In the genomic region with DNA sequence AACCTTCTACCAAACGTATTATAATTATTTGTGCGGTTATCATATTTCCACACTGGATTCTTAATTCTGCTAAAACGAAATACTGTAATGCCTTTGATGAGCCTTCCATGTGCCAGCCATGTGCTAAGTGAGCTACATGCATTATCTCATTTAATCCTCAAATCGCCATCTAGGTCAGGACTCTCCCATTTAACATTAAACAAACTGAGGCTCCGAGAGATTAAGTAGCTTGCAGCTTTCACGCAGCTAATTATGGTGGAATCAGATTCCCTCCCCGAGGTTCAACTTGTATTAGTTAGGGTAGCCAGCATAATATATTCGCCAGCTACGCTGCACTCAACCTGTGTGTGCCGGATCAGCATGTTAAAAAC, we compare ENCODE assay signal across 8 cellular contexts. TPM values are rescaled to one million over a fixed set of nuclear protein-coding genes. Genes with fewer than 3 reads are reported as not detected.
DNase-seq lines count a peak whose midpoint lies in the region; ATAC-seq and TF ChIP-seq lines count a peak whose summit lies in the region.

No MANE protein-coding gene starts in this region.

- no peaks in the 10 kb centered on the region for H3K36me3 Mint-ChIP-seq in activated T-cell treated with anti-CD3 and anti-CD28 coated beads, Interleukin-2, amount 50 U/mL, for 24 hours (ENCODE audit: low read depth)
- H3K36me3 Mint-ChIP-seq in endothelial cell (ENCODE audit: low read depth, unreplicated experiment) = no peaks in the 10 kb centered on the region

- TF ChIP-seq CTCF in endothelial cell (IDR thresholded peaks at IDR 0.05; ENCODE audit: unreplicated experiment) = no peak

- peaks cover 16% of the 10 kb centered on the region for H3K4me1 ChIP-seq in SJCRH30
- H3K4me1 ChIP-seq in skeletal muscle tissue (ENCODE audit: control insufficient read depth in 3 of 3, insufficient read depth in 3 of 3, low read length in 3 of 3) = peaks cover 7 to 14% (median 13%) of the 10 kb centered on the region in 3 donors

- no peak for ATAC-seq in HG02678 (IDR thresholded peaks at IDR 0.05; ENCODE audit: unreplicated experiment)

- peak overlapping the region in 1 of 3 donors; percentile 35 for H3K9ac ChIP-seq in skeletal muscle tissue (ENCODE audit: low read depth in 1 of 3, low read length in 3 of 3)

- peaks cover 25% of the 10 kb centered on the region for H3K27me3 Mint-ChIP-seq in activated T-cell treated with anti-CD3 and anti-CD28 coated beads, Interleukin-2, amount 50 U/mL, for 24 hours
- H3K27me3 Mint-ChIP-seq in endothelial cell (ENCODE audit: unreplicated experiment) = peaks cover 15% of the 10 kb centered on the region

- H3K27ac Mint-ChIP-seq in activated T-cell treated with anti-CD3 and anti-CD28 coated beads, Interleukin-2, amount 50 U/mL, for 24 hours = no peak overlapping the region
- no peak overlapping the region for H3K27ac Mint-ChIP-seq in endothelial cell (ENCODE audit: unreplicated experiment)

- H3K9me3 ChIP-seq in SJCRH30 (replicated peaks) = no peaks in the 10 kb centered on the region
- no peaks in the 10 kb centered on the region for H3K9me3 ChIP-seq in skeletal muscle tissue (ENCODE audit: control insufficient read depth in 3 of 3, low read length in 3 of 3)

- H3K4me3 Mint-ChIP-seq in activated T-cell treated with anti-CD3 and anti-CD28 coated beads, Interleukin-2, amount 50 U/mL, for 24 hours = peak overlapping the region; percentile 84
- peak overlapping the region; percentile 81 for H3K4me3 Mint-ChIP-seq in endothelial cell (ENCODE audit: unreplicated experiment)

- H3K27me3 ChIP-seq in SJCRH30 (no peaks in the 10 kb centered on the region), skeletal muscle tissue (ENCODE audit: control insufficient read depth in 3 of 3, insufficient read depth in 3 of 3, low read length in 3 of 3) (peaks cover 7 to 15% (median 11%) of the 10 kb centered on the region in 3 donors)

- H3K27ac ChIP-seq in SJCRH30 = no peak overlapping the region
- no peak overlapping the region for H3K27ac ChIP-seq in skeletal muscle tissue (ENCODE audit: low read depth, low read length)

- no peak for DNase-seq in activated T-cell treated with anti-CD3 and anti-CD28 coated beads, Interleukin-2, amount 50 U/mL, for 24 hours
- DNase-seq in activated T-cell treated with anti-CD3 and anti-CD28 coated beads, Interleukin-2, amount 50 U/mL, for 48 hours = no peak
- DNase-seq in SJCRH30 = no peak
- DNase-seq in endothelial cell (ENCODE audit: low spot score) = no peak
- DNase-seq in activated effector memory CD4-positive, alpha-beta T cell treated with anti-CD3 and anti-CD28 coated beads, Interleukin-2, amount 50 U/mL, for 16 hours = no peak
- DNase-seq in SIG-M5 treated with dmso at 0.1 percent for 504 hours (lab: John Stamatoyannopoulos, UW; ENCODE audit: unreplicated experiment) = no peak

- peak overlapping the region; percentile 61 for H3K4me3 ChIP-seq in SJCRH30
- H3K4me3 ChIP-seq in skeletal muscle tissue (ENCODE audit: low read length in 3 of 3) = peak overlapping the region; percentile 52 to 82 (median 70)

- peaks cover 18% of the 10 kb centered on the region for H3K4me1 Mint-ChIP-seq in activated T-cell treated with anti-CD3 and anti-CD28 coated beads, Interleukin-2, amount 50 U/mL, for 24 hours (ENCODE audit: low read depth)
- H3K4me1 Mint-ChIP-seq in endothelial cell (ENCODE audit: unreplicated experiment) = peaks cover 7% of the 10 kb centered on the region

- no peaks in the 10 kb centered on the region for H3K9me3 Mint-ChIP-seq in activated T-cell treated with anti-CD3 and anti-CD28 coated beads, Interleukin-2, amount 50 U/mL, for 24 hours
- no peaks in the 10 kb centered on the region for H3K9me3 Mint-ChIP-seq in endothelial cell (ENCODE audit: unreplicated experiment)

- H3K36me3 ChIP-seq in SJCRH30 = no peaks in the 10 kb centered on the region
- peaks cover 0 to 2% (median 0%) of the 10 kb centered on the region in 3 donors for H3K36me3 ChIP-seq in skeletal muscle tissue (ENCODE audit: control insufficient read depth in 3 of 3, insufficient read depth in 3 of 3, low read length in 3 of 3)

RNA-seq across cellular contexts. Expression of gene TSPAN33, which starts 0.8 kb away (rescaled TPM):
- 47.8 and 49.1 TPM in 2 replicates for total RNA-seq in SJCRH30 (2014; rRNA removed; shearing (Covaris generic))
- total RNA-seq in endothelial cell (ENCODE audit: unreplicated experiment) = 1.8 TPM
- total RNA-seq in skeletal muscle tissue = 29.7 TPM

RNA-seq across cellular contexts. Expression of gene SMO, which starts 44.7 kb away (rescaled TPM):
- 40.5 and 43.2 TPM in 2 replicates for total RNA-seq in SJCRH30 (2014; rRNA removed; shearing (Covaris generic))
- total RNA-seq in endothelial cell (ENCODE audit: unreplicated experiment) (17.4 TPM), skeletal muscle tissue (28.7 TPM)

Comparison
In these comparisons a context has a peak if more than half of its experiments do, and no peak if none do; other contexts are left out.
1. RNA of gene TSPAN33, which starts 0.8 kb away (total RNA-seq): 47.8 to 49.1 TPM in SJCRH30 and 29.7 TPM in skeletal muscle tissue (single experiment); 1.8 TPM in endothelial cell (single experiment); every median in the first group is over 10 times any median in the second.